ENCODE assay signal across 14 cellular contexts in genomic region chr9:90961375-90961774, GRCh38.
DNase-seq lines count a peak whose midpoint lies in the region; ATAC-seq and TF ChIP-seq lines count a peak whose summit lies in the region.
"Had no signal": no experiment of that assay in that cellular context is flagged by ENCODE, and none has a peak within 500 bp of the region (broad histone marks: within the 10 kb centered on the region; RNA-seq: fewer than 3 reads in every experiment).

No MANE protein-coding gene starts in this region.

- H2BK20ac ChIP-seq in H9 (ENCODE audit: low read depth, low read length, poor library complexity, severe bottlenecking), result no peak overlapping the region

- no peak for TF ChIP-seq CTCF in mucosa of descending colon (IDR thresholded peaks at IDR 0.05)
- no peak for TF ChIP-seq CTCF in H9 (conservative IDR thresholded peaks at IDR 0.05)

- no peaks in the 10 kb centered on the region for H3K23me2 ChIP-seq in H9 (ENCODE audit: insufficient read length, low read depth, low read length, poor library complexity, severe bottlenecking)

- H4K8ac ChIP-seq in mesenchymal stem cell (ENCODE audit: low read length) (no peak overlapping the region), H9 (replicated peaks; ENCODE audit: insufficient read length, low read depth, low read length) (no peak overlapping the region)

- H3K23ac ChIP-seq in mesenchymal stem cell (ENCODE audit: low read length in 2 of 2) (no peak overlapping the region), H9 (ENCODE audit: insufficient read length, low read depth, low read length) (no peak overlapping the region)

- no peaks in the 10 kb centered on the region for H4K20me1 ChIP-seq in BLaER1 treated with 17β-estradiol and CSF1 and Interleukin-3, amounts not matched to agents 10 nM and 100 nM
- no peaks in the 10 kb centered on the region for H4K20me1 ChIP-seq in H9 (ENCODE audit: control insufficient read depth, insufficient read depth, insufficient read length)

- no peaks in the 10 kb centered on the region for H3K36me3 Mint-ChIP-seq in H9 (ENCODE audit: insufficient read depth in 1 of 3, low read depth in 3 of 3)

- peak overlapping the region in 9 of 11 experiments; percentile 23 to 84 (median 61); a peak in 17 of 22 replicates for H3K4me2 ChIP-seq in BLaER1 treated with 17β-estradiol and CSF1 and Interleukin-3, amounts not matched to agents 10 nM and 100 nM
- no peak overlapping the region for H3K4me2 ChIP-seq in mesenchymal stem cell (ENCODE audit: low read length, poor library complexity, severe bottlenecking)
- no peak overlapping the region for H3K4me2 ChIP-seq in H9 (ENCODE audit: insufficient read depth, insufficient read length, low read length)

- peaks cover 6 to 22% (median 14%) of the 10 kb centered on the region in 11 experiments; a peak in 21 of 22 replicates for H3K9me3 ChIP-seq in BLaER1 treated with 17β-estradiol and CSF1 and Interleukin-3, amounts not matched to agents 10 nM and 100 nM (replicated peaks in 1 of 11)
- no peaks in the 10 kb centered on the region for H3K9me3 ChIP-seq in mesenchymal stem cell (ENCODE audit: control insufficient read depth, low read length)
- H3K9me3 ChIP-seq in mucosa of descending colon, result no peaks in the 10 kb centered on the region
- H3K9me3 ChIP-seq in H9 (ENCODE audit: control insufficient read depth, low read depth, low read length), result no peaks in the 10 kb centered on the region

- peaks cover 19 to 24% of the 10 kb centered on the region in 2 experiments for H3K4me1 Mint-ChIP-seq in H9

- H3K27ac Mint-ChIP-seq in H9, result no peak overlapping the region; a peak in 1 of 7 replicates
- H3K27ac Mint-ChIP-seq: progenitor cell of endocrine pancreas; stimulated activated naive CD8-positive, alpha-beta T cell treated with anti-CD3 and anti-CD28 coated beads, Interleukin-15, Interleukin-2, amounts not matched to agents 100 ng/mL and 50 ng/mL, for 24 hours had no signal

- DNase-seq in LHCN-M2 (ENCODE audit: low read depth), result peak; percentile 5
- peak; percentile 48 for DNase-seq in astrocyte of the hippocampus (ENCODE audit: low read depth, low spot score)
- DNase-seq in mesenchymal stem cell, result no peak
- DNase-seq in mucosa of descending colon, result no peak
- DNase-seq in H9, result no peak
- DNase-seq in islet precursor cell, result no peak
- DNase-seq: activated CD4-positive, alpha-beta T cell treated with anti-CD3 and anti-CD28 coated beads for 1 hour; midbrain; stimulated activated CD4-positive, alpha-beta T cell treated with anti-CD3 and anti-CD28 coated beads, Interleukin-4, amount 100 ng/mL, for 4 hours; T-helper 1 cell had no signal

- intact Hi-C loops in mucosa of descending colon (cut with DNase I, micrococcal nuclease), result no loop called here

- ATAC-seq in mucosa of descending colon, result no peak
- no peak for ATAC-seq in GM21390 (IDR thresholded peaks at IDR 0.05; ENCODE audit: unreplicated experiment)

- peak overlapping the region in 8 of 11 experiments; percentile 45 to 82 (median 80); a peak in 15 of 22 replicates for H3K27ac ChIP-seq in BLaER1 treated with 17β-estradiol and CSF1 and Interleukin-3, amounts not matched to agents 10 nM and 100 nM
- H3K27ac ChIP-seq in mesenchymal stem cell (ENCODE audit: low read length, poor library complexity, severe bottlenecking) (no peak overlapping the region), H9 (ENCODE audit: insufficient read length, low read depth, low read length) (no peak overlapping the region)

- H3K27me3 ChIP-seq in BLaER1 treated with 17β-estradiol and CSF1 and Interleukin-3, amounts not matched to agents 10 nM and 100 nM, result no peaks in the 10 kb centered on the region
- H3K27me3 ChIP-seq in mesenchymal stem cell (ENCODE audit: control insufficient read depth in 1 of 2, insufficient read depth in 1 of 2, low read length in 2 of 2) (no peaks in the 10 kb centered on the region), H9 (ENCODE audit: insufficient read depth, low read length) (no peaks in the 10 kb centered on the region)

- H2AFZ ChIP-seq in mesenchymal stem cell (ENCODE audit: low read depth, low read length), result no peak overlapping the region
- no peak overlapping the region for H2AFZ ChIP-seq in H9 (ENCODE audit: low read length)

- H3K79me1 ChIP-seq in mesenchymal stem cell (replicated peaks; ENCODE audit: low read length, poor library complexity, severe bottlenecking) (no peaks in the 10 kb centered on the region), H9 (ENCODE audit: insufficient read depth, low read depth, low read length, poor library complexity, severe bottlenecking) (no peaks in the 10 kb centered on the region)

- no peak overlapping the region for H3K18ac ChIP-seq in mesenchymal stem cell (ENCODE audit: low read depth in 1 of 2, low read length in 2 of 2)
- H3K18ac ChIP-seq in H9 (ENCODE audit: insufficient read length, low read depth, low read length), result no peak overlapping the region

- no peaks in the 10 kb centered on the region for H3K36me3 ChIP-seq in BLaER1 treated with 17β-estradiol and CSF1 and Interleukin-3, amounts not matched to agents 10 nM and 100 nM
- H3K36me3 ChIP-seq in mesenchymal stem cell (ENCODE audit: control insufficient read depth in 1 of 2, insufficient read depth in 2 of 2, low read depth in 1 of 2, low read length in 2 of 2) (no peaks in the 10 kb centered on the region), mucosa of descending colon (ENCODE audit: low read depth) (no peaks in the 10 kb centered on the region)

- H4K5ac ChIP-seq in H9 (ENCODE audit: insufficient read length, low read depth, low read length), result no peak overlapping the region

- no peak overlapping the region for H3K4me3 ChIP-seq in BLaER1 treated with 17β-estradiol and CSF1 and Interleukin-3, amounts not matched to agents 10 nM and 100 nM
- H3K4me3 ChIP-seq in mesenchymal stem cell (ENCODE audit: insufficient read depth in 1 of 2, low read depth in 1 of 2, low read length in 2 of 2) (no peak overlapping the region), mucosa of descending colon (no peak overlapping the region)

- H3K14ac ChIP-seq in mesenchymal stem cell (ENCODE audit: low read length in 2 of 2) (no peak overlapping the region), H9 (ENCODE audit: insufficient read depth, low read length) (no peak overlapping the region)

- H3K9ac ChIP-seq in BLaER1 treated with 17β-estradiol and CSF1 and Interleukin-3, amounts not matched to agents 10 nM and 100 nM, result peak overlapping the region in 3 of 11 experiments; percentile 18 to 34 (median 21); a peak in 3 of 22 replicates
- H3K9ac ChIP-seq in mesenchymal stem cell (ENCODE audit: low read length) (no peak overlapping the region), H9 (ENCODE audit: extremely low read depth, insufficient read length, low read length) (no peak overlapping the region)

- H2BK15ac ChIP-seq in mesenchymal stem cell (ENCODE audit: low read depth, poor library complexity, severe bottlenecking) (no peak overlapping the region), H9 (ENCODE audit: low read depth, low read length) (no peak overlapping the region)

- no peak overlapping the region for H2BK120ac ChIP-seq in mesenchymal stem cell (ENCODE audit: low read depth, low read length)
- H2BK120ac ChIP-seq in H9 (ENCODE audit: low read depth, low read length, poor library complexity, severe bottlenecking), result no peak overlapping the region

- no peaks in the 10 kb centered on the region for H3K79me2 ChIP-seq in H9 (ENCODE audit: insufficient read depth, low read length)

- H3K4me1 ChIP-seq in BLaER1 treated with 17β-estradiol and CSF1 and Interleukin-3, amounts not matched to agents 10 nM and 100 nM, result peaks cover 24 to 66% (median 64%) of the 10 kb centered on the region in 10 experiments
- H3K4me1 ChIP-seq in mesenchymal stem cell (ENCODE audit: control insufficient read depth, insufficient read depth, low read depth, low read length), result peaks cover 23% of the 10 kb centered on the region
- H3K4me1 ChIP-seq in mucosa of descending colon (ENCODE audit: low read depth), result no peaks in the 10 kb centered on the region
- peaks cover 2% of the 10 kb centered on the region; the same call in 1 of the 2 replicates for H3K4me1 ChIP-seq in H9 (ENCODE audit: insufficient read depth, low read length)

- 75% methylated on average over 10 of the region's 10 CpGs for WGBS in mesenchymal stem cell
- no CpG with 5 or more reads among the region's 10 CpGs for WGBS in H9 (ENCODE audit: extremely low coverage, insufficient read length, low lambda C conversion rate)

- H3K56ac ChIP-seq in H9 (ENCODE audit: insufficient read length, low read depth, low read length), result no peak overlapping the region

- H2BK12ac ChIP-seq in mesenchymal stem cell (ENCODE audit: low read length in 2 of 2), result no peak overlapping the region
- H2BK12ac ChIP-seq in H9 (ENCODE audit: insufficient read length, low read depth, low read length), result no peak overlapping the region

- no peaks in the 10 kb centered on the region for H3K9me3 Mint-ChIP-seq in H9

- H4K91ac ChIP-seq in mesenchymal stem cell (ENCODE audit: low read length) (no peak overlapping the region), H9 (ENCODE audit: insufficient read length, low read depth, low read length) (no peak overlapping the region)

- no peak overlapping the region for H3K4me3 Mint-ChIP-seq in H9
- H3K4me3 Mint-ChIP-seq: stimulated activated naive CD8-positive, alpha-beta T cell treated with anti-CD3 and anti-CD28 coated beads, Interleukin-15, Interleukin-2, amounts not matched to agents 100 ng/mL and 50 ng/mL, for 24 hours had no signal

- no peak overlapping the region for H3K4ac ChIP-seq in mesenchymal stem cell (ENCODE audit: low read depth in 1 of 2, low read length in 2 of 2)
- H3K4ac ChIP-seq in H9 (ENCODE audit: low read depth, low read length), result no peak overlapping the region

- peak overlapping the region; percentile 54 for H2AK5ac ChIP-seq in mesenchymal stem cell (ENCODE audit: low read length, severe bottlenecking)
- no peak overlapping the region for H2AK5ac ChIP-seq in H9 (ENCODE audit: insufficient read length, low read length)

- no peaks in the 10 kb centered on the region; the same call in 1 of the 2 replicates for H3K27me3 Mint-ChIP-seq in H9 (ENCODE audit: low read depth)

- H2BK5ac ChIP-seq in mesenchymal stem cell (ENCODE audit: low read depth, low read length, poor library complexity, severe bottlenecking), result no peak overlapping the region
- H2BK5ac ChIP-seq in H9 (ENCODE audit: insufficient read length, low read length), result no peak overlapping the region

- no peak overlapping the region for H3T11ph ChIP-seq in H9 (ENCODE audit: low read length)

Comparison
In these comparisons a context has a peak if more than half of its experiments do, and no peak if none do; other contexts are left out.
1. H3K27ac ChIP-seq: peak in BLaER1 treated with 17β-estradiol and CSF1 and Interleukin-3, amounts not matched to agents 10 nM and 100 nM (8 of 11); none in mesenchymal stem cell (single experiment) and H9 (single experiment).
2. H3K4me2 ChIP-seq: peak in BLaER1 treated with 17β-estradiol and CSF1 and Interleukin-3, amounts not matched to agents 10 nM and 100 nM (9 of 11); none in mesenchymal stem cell (single experiment) and H9 (single experiment).
3. DNase-seq: peak in LHCN-M2 (single experiment) and astrocyte of the hippocampus (single experiment); none in mesenchymal stem cell (single experiment), mucosa of descending colon (0 of 3), H9 (single experiment) and islet precursor cell (single experiment).